In the genomic region with DNA sequence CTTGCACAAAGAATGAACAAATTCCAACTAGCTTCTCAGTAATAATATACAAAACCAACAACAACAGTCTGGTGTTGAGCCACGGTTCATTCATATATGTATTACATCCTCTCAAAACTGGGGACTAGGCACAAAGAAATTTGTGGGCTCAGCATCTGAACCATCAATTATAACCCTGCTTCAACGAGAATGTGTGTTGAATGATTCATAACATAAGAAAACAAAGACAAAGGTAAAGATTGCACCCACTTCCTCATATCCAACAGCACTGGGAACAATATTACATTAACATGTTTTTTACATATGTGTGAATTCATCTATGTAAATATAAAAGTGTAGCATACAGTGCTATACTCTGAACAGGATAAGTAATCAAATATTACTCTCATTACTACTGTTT, we compare ENCODE assay signal across 25 cellular contexts.
"Had no signal": no experiment of that assay in that cellular context is flagged by ENCODE, and none has a peak within 500 bp of the region (broad histone marks: within the 10 kb centered on the region; RNA-seq: fewer than 3 reads in every experiment).

No MANE protein-coding gene starts in this region.

- H3K9me3 ChIP-seq: left lung, sigmoid colon, thoracic aorta, vagina had no signal

- H3K36me3 Mint-ChIP-seq: activated naive CD4-positive, alpha-beta T cell treated with anti-CD3 and anti-CD28 coated beads, Interleukin-2, amount 50 U/mL, for 24 hours; brain; mesothelial cell of epicardium; naive thymus-derived CD8-positive, alpha-beta T cell; WTC11 had no signal

- H3K9ac ChIP-seq: neural progenitor cell had no signal

- H3K4me1 Mint-ChIP-seq: activated CD4-positive, alpha-beta memory T cell treated with anti-CD3 and anti-CD28 coated beads, Interleukin-2, amount 10 ng/mL, durations not matched to agents 7 days and 5 days; activated CD4-positive, alpha-beta T cell treated with anti-CD3 and anti-CD28 coated beads for 36 hours; activated naive CD4-positive, alpha-beta T cell treated with anti-CD3 and anti-CD28 coated beads, Interleukin-2, amount 50 U/mL, for 24 hours; naive thymus-derived CD8-positive, alpha-beta T cell had no signal

- H3K27me3 ChIP-seq: dorsolateral prefrontal cortex, left lung, neural progenitor cell, sigmoid colon, vagina had no signal

- H3K4me3 ChIP-seq: dorsolateral prefrontal cortex, left lung, neural progenitor cell, sigmoid colon, thoracic aorta, vagina had no signal

- H3K27ac ChIP-seq: dorsolateral prefrontal cortex, epithelial cell of prostate, left lung, neural progenitor cell, sigmoid colon, thoracic aorta, vagina had no signal

- H2AFZ ChIP-seq: neural progenitor cell had no signal

- H3K27ac Mint-ChIP-seq: activated CD4-positive, alpha-beta memory T cell treated with anti-CD3 and anti-CD28 coated beads, Interleukin-2, amount 10 ng/mL, durations not matched to agents 7 days and 5 days; activated CD4-positive, alpha-beta T cell treated with anti-CD3 and anti-CD28 coated beads for 36 hours; activated naive CD4-positive, alpha-beta T cell treated with anti-CD3 and anti-CD28 coated beads, Interleukin-2, amount 50 U/mL, for 24 hours; activated T-helper 1 cell treated with anti-CD3 and anti-CD28 coated beads, Interleukin-12 subunit alpha, Interleukin-12 subunit beta, Interleukin-2, Interleukin-4 antibody, amounts not matched to agents 30 ng/mL and 10 ng/mL and 1 ng/mL, durations not matched to agents 14 hours and 24 hours and 36 hours; effector memory CD8-positive, alpha-beta T cell; mesothelial cell of epicardium; naive thymus-derived CD8-positive, alpha-beta T cell; type B pancreatic cell; WTC11 had no signal

- H3K27me3 Mint-ChIP-seq: activated CD4-positive, alpha-beta memory T cell treated with anti-CD3 and anti-CD28 coated beads, Interleukin-2, amount 10 ng/mL, durations not matched to agents 7 days and 5 days; activated CD4-positive, alpha-beta T cell treated with anti-CD3 and anti-CD28 coated beads for 36 hours; activated naive CD4-positive, alpha-beta T cell treated with anti-CD3 and anti-CD28 coated beads, Interleukin-2, amount 50 U/mL, for 24 hours; brain; effector memory CD8-positive, alpha-beta T cell; naive thymus-derived CD8-positive, alpha-beta T cell; progenitor cell of endocrine pancreas; type B pancreatic cell had no signal

- DNase-seq: activated CD4-positive, alpha-beta memory T cell treated with anti-CD3 and anti-CD28 coated beads, Interleukin-2, amount 10 ng/mL, durations not matched to agents 7 days and 5 days; activated CD4-positive, alpha-beta T cell treated with anti-CD3 and anti-CD28 coated beads for 36 hours; activated gamma-delta T cell treated with Interleukin-2 at 50 U/mL for 16 hours; anterior cingulate cortex; caudate nucleus; dorsolateral prefrontal cortex; effector memory CD8-positive, alpha-beta T cell; left lung; naive thymus-derived CD8-positive, alpha-beta T cell; retina; sigmoid colon; stimulated activated CD4-positive, alpha-beta T cell treated with anti-CD3 and anti-CD28 coated beads, Interleukin-4, amount 100 ng/mL, for 24 hours; stimulated activated naive CD4-positive, alpha-beta T cell treated with Interleukin-2 at 50 U/mL for 16 hours; T-helper 1 cell had no signal

- H3K36me3 ChIP-seq: left lung, neural progenitor cell, sigmoid colon, thoracic aorta, vagina had no signal

- H3K4me1 ChIP-seq: left lung, sigmoid colon, vagina had no signal

- H3K9me3 Mint-ChIP-seq: activated T-helper 1 cell treated with anti-CD3 and anti-CD28 coated beads, Interleukin-12 subunit alpha, Interleukin-12 subunit beta, Interleukin-2, Interleukin-4 antibody, amounts not matched to agents 30 ng/mL and 10 ng/mL and 1 ng/mL, durations not matched to agents 14 hours and 24 hours and 36 hours; brain; mesothelial cell of epicardium; WTC11 had no signal

- H3K4me3 Mint-ChIP-seq: activated CD4-positive, alpha-beta memory T cell treated with anti-CD3 and anti-CD28 coated beads, Interleukin-2, amount 10 ng/mL, durations not matched to agents 7 days and 5 days; activated CD4-positive, alpha-beta T cell treated with anti-CD3 and anti-CD28 coated beads for 36 hours; activated naive CD4-positive, alpha-beta T cell treated with anti-CD3 and anti-CD28 coated beads, Interleukin-2, amount 50 U/mL, for 24 hours; activated T-helper 1 cell treated with anti-CD3 and anti-CD28 coated beads, Interleukin-12 subunit alpha, Interleukin-12 subunit beta, Interleukin-2, Interleukin-4 antibody, amounts not matched to agents 30 ng/mL and 10 ng/mL and 1 ng/mL, durations not matched to agents 14 hours and 24 hours and 36 hours; brain; effector memory CD8-positive, alpha-beta T cell; mesothelial cell of epicardium; naive thymus-derived CD8-positive, alpha-beta T cell; neural progenitor cell; type B pancreatic cell; WTC11 had no signal
